Comparison of ENCODE assay signal across 13 cellular contexts in genomic region chr4:182818926-182819730, GRCh38.
"Had no signal": no experiment of that assay in that cellular context is flagged by ENCODE, and none has a peak within 500 bp of the region (broad histone marks: within the 10 kb centered on the region; RNA-seq: fewer than 3 reads in every experiment).

No MANE protein-coding gene starts in this region.

- H3K4me1 ChIP-seq: pancreas had no signal

- H3K27me3 ChIP-seq: pancreas, thyroid gland had no signal

- H3K27ac ChIP-seq: pancreas, thyroid gland, VCaP had no signal

- ATAC-seq: activated CD8-positive, alpha-beta T cell treated with anti-CD3 and anti-CD28 coated beads for 36 hours; left cardiac atrium; pancreas had no signal

- H3K36me3 ChIP-seq: pancreas, thyroid gland had no signal

- DNase-seq: activated CD8-positive, alpha-beta T cell treated with anti-CD3 and anti-CD28 coated beads for 36 hours; activated naive CD4-positive, alpha-beta T cell treated with anti-CD3 and anti-CD28 coated beads, Interleukin-2, amount 10 ng/mL, durations not matched to agents 7 days and 5 days; effector CD4-positive, alpha-beta T cell; glutamatergic neuron; immature natural killer cell; left cardiac atrium; retina; stimulated activated CD4-positive, alpha-beta T cell treated with anti-CD3 and anti-CD28 coated beads, Interleukin-15, amount 100 ng/mL, for 24 hours; stimulated activated CD4-positive, alpha-beta T cell treated with anti-CD3 and anti-CD28 coated beads, Interleukin-4, amount 100 ng/mL, for 24 hours; T-helper 9 cell had no signal

- H3K9me3 ChIP-seq: pancreas, thyroid gland had no signal

- H3K4me3 ChIP-seq: pancreas, thyroid gland had no signal
